Comparison of ENCODE assay signal across 8 cellular contexts in the genomic region with DNA sequence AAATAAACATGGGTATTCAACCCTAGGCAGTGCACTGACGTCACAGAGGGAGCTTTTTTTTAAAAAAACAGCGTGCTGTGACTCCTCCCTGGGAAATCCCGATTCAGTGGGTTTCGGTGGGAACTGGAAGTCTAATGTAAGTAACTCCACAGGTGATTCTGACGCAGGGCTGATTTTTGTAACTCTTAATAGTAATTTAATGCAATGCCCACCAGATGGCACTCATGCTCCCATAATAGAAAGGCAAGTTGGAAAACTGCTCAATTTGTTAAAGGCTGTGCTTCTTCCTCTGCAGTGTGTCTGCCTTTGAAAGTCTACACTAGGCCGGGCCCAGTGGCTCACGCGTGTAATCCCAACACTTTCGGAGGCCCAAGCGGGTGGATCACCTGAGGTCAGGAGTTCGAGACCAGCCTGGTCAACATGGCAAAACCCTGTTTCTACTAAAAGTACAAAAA. TPM values are rescaled to one million over a fixed set of nuclear protein-coding genes. Genes with fewer than 3 reads are reported as not detected.
DNase-seq lines count a peak whose midpoint lies in the region; ATAC-seq, FAIRE-seq and TF ChIP-seq lines count a peak whose summit lies in the region.

No MANE protein-coding gene starts in this region.

- H3K4me1 Mint-ChIP-seq in CD4-positive, CD25-positive, alpha-beta regulatory T cell: peaks cover 0 to 9% (median 4%) of the 10 kb centered on the region in 4 donors

- FAIRE-seq in endometrium (lab: Jason Lieb, UNC): peak; percentile 58

- H3K4me3 ChIP-seq in CD4-positive, CD25-positive, alpha-beta regulatory T cell (ENCODE audit: low read depth, low read length): no peak overlapping the region
- no peak overlapping the region for H3K4me3 ChIP-seq in mucosa of descending colon

- H3K27me3 Mint-ChIP-seq in CD4-positive, CD25-positive, alpha-beta regulatory T cell: peaks cover 5% of the 10 kb centered on the region

- peaks cover 0 to 3% (median 3%) of the 10 kb centered on the region in 7 donors for H3K9me3 Mint-ChIP-seq in CD4-positive, CD25-positive, alpha-beta regulatory T cell

- H3K27ac ChIP-seq in CD4-positive, CD25-positive, alpha-beta regulatory T cell (ENCODE audit: insufficient read depth, low read length, poor library complexity, severe bottlenecking): no peak overlapping the region

- H3K4me1 ChIP-seq in CD4-positive, CD25-positive, alpha-beta regulatory T cell (ENCODE audit: control insufficient read depth, insufficient read depth, low read length, poor library complexity, severe bottlenecking): peaks cover 5% of the 10 kb centered on the region
- H3K4me1 ChIP-seq in mucosa of descending colon (ENCODE audit: low read depth): peaks cover 10% of the 10 kb centered on the region

- intact Hi-C loops in mucosa of descending colon (cut with DNase I, micrococcal nuclease): no loop called here

- H3K27ac Mint-ChIP-seq in CD4-positive, CD25-positive, alpha-beta regulatory T cell: peak overlapping the region in 2 of 3 donors; percentile 36 to 43

- TF ChIP-seq CTCF in mucosa of descending colon (IDR thresholded peaks at IDR 0.05): peak; percentile 26

- peak; percentile 45 to 84 (median 74) for DNase-seq in CD4-positive, CD25-positive, alpha-beta regulatory T cell
- DNase-seq in NCI-H774 (lab: John Stamatoyannopoulos, UW) (peak; percentile 47), mucosa of descending colon (peak in 2 of 3 donors; percentile 46 to 67)
- peak; percentile 16 to 32 for DNase-seq in activated CD8-positive, alpha-beta memory T cell treated with anti-CD3 and anti-CD28 coated beads for 1 hour (ENCODE audit: extremely low read depth in 1 of 2, low read depth in 1 of 2)
- DNase-seq in stimulated activated naive CD4-positive, alpha-beta T cell (lab: John Stamatoyannopoulos, UW): peak; percentile 27 to 78 (median 52)

- no peak overlapping the region for H3K4me3 Mint-ChIP-seq in CD4-positive, CD25-positive, alpha-beta regulatory T cell

- H3K27me3 ChIP-seq in CD4-positive, CD25-positive, alpha-beta regulatory T cell (ENCODE audit: control insufficient read depth, insufficient read depth, low read length): no peaks in the 10 kb centered on the region

- peak; percentile 82 to 88 for ATAC-seq in CD4-positive, CD25-positive, alpha-beta regulatory T cell (ENCODE audit: low read depth in 2 of 2)
- ATAC-seq in GM19035 (IDR thresholded peaks at IDR 0.05; ENCODE audit: unreplicated experiment) (peak; percentile 84), HG03378 (IDR thresholded peaks at IDR 0.05; ENCODE audit: unreplicated experiment) (peak; percentile 82), mucosa of descending colon (peak; percentile 80)

- H3K9me3 ChIP-seq in CD4-positive, CD25-positive, alpha-beta regulatory T cell (ENCODE audit: control insufficient read depth in 2 of 2, low read length in 2 of 2): peaks cover 0 to 2% of the 10 kb centered on the region in 2 experiments
- H3K9me3 ChIP-seq in mucosa of descending colon: no peaks in the 10 kb centered on the region

- H3K36me3 ChIP-seq in CD4-positive, CD25-positive, alpha-beta regulatory T cell (ENCODE audit: control insufficient read depth, insufficient read depth, low read length): no peaks in the 10 kb centered on the region
- no peaks in the 10 kb centered on the region for H3K36me3 ChIP-seq in mucosa of descending colon (ENCODE audit: low read depth)

- peaks cover 4% of the 10 kb centered on the region for H3K36me3 Mint-ChIP-seq in CD4-positive, CD25-positive, alpha-beta regulatory T cell

RNA-seq across cellular contexts. Expression of a gene that starts 10.9 kb away (rescaled TPM):
- 69.2 TPM for total RNA-seq in CD4-positive, CD25-positive, alpha-beta regulatory T cell
- 100 to 1,000 TPM; 117 to 165 (median 146) TPM for polyA plus RNA-seq in CD4-positive, CD25-positive, alpha-beta regulatory T cell
- total RNA-seq in mucosa of descending colon: 10 to 100 TPM; 67.2 to 94.8 (median 74.1) TPM

Comparison
In these comparisons a context has a peak if more than half of its experiments do, and no peak if none do; other contexts are left out.
1. DNase-seq: peak in every context shown above with its lines; median percentile 74 in CD4-positive, CD25-positive, alpha-beta regulatory T cell; 56 in mucosa of descending colon; 52 in stimulated activated naive CD4-positive, alpha-beta T cell; 47 in NCI-H774; 24 in activated CD8-positive, alpha-beta memory T cell treated with anti-CD3 and anti-CD28 coated beads for 1 hour.